In genomic region chr21:37368536-37369279, GRCh38 we compare ENCODE assay signal across 8 cellular contexts. TPM values are rescaled to one million over a fixed set of nuclear protein-coding genes. Genes with fewer than 3 reads are reported as not detected.
DNase-seq lines count a peak whose midpoint lies in the region; ATAC-seq, FAIRE-seq and TF ChIP-seq lines count a peak whose summit lies in the region.

No MANE protein-coding gene starts in this region.

- peaks cover 8% of the 10 kb centered on the region for H3K36me3 Mint-ChIP-seq in activated T-helper 1 cell treated with anti-CD3 and anti-CD28 coated beads, Interleukin-12 subunit alpha, Interleukin-12 subunit beta, Interleukin-2, Interleukin-4 antibody, amounts not matched to agents 30 ng/mL and 10 ng/mL and 1 ng/mL, durations not matched to agents 14 hours and 24 hours and 36 hours (ENCODE audit: low read depth)

- H3K9me3 ChIP-seq in A549 = no peaks in the 10 kb centered on the region
- no peaks in the 10 kb centered on the region for H3K9me3 ChIP-seq in iPS-18a (ENCODE audit: control insufficient read depth, low read depth, low read length)
- no peaks in the 10 kb centered on the region for H3K9me3 ChIP-seq in subcutaneous abdominal adipose tissue (ENCODE audit: control insufficient read depth in 5 of 5, low read length in 5 of 5)

- no peak for FAIRE-seq in A549 (lab: Jason Lieb, UNC)

- peak in 1 of 2 experiments; percentile 8; a peak in 1 of 6 replicates for ATAC-seq in A549
- ATAC-seq in HG03097 (IDR thresholded peaks at IDR 0.05; ENCODE audit: low FRiP score, unreplicated experiment) = no peak

- H3K4me1 ChIP-seq in A549 = peaks cover 38% of the 10 kb centered on the region
- peaks cover 32% of the 10 kb centered on the region for H3K4me1 ChIP-seq in iPS-18a (ENCODE audit: control insufficient read depth, low read depth, low read length)
- H3K4me1 ChIP-seq in subcutaneous abdominal adipose tissue (ENCODE audit: control insufficient read depth in 5 of 5, insufficient read depth in 5 of 5, low read length in 5 of 5) = peaks cover 0 to 50% (median 49%) of the 10 kb centered on the region in 5 donors

- peaks cover 64% of the 10 kb centered on the region for H3K4me1 Mint-ChIP-seq in activated T-helper 1 cell treated with anti-CD3 and anti-CD28 coated beads, Interleukin-12 subunit alpha, Interleukin-12 subunit beta, Interleukin-2, Interleukin-4 antibody, amounts not matched to agents 30 ng/mL and 10 ng/mL and 1 ng/mL, durations not matched to agents 14 hours and 24 hours and 36 hours (ENCODE audit: low read depth)

- no peaks in the 10 kb centered on the region for H3K9me3 Mint-ChIP-seq in activated T-helper 1 cell treated with anti-CD3 and anti-CD28 coated beads, Interleukin-12 subunit alpha, Interleukin-12 subunit beta, Interleukin-2, Interleukin-4 antibody, amounts not matched to agents 30 ng/mL and 10 ng/mL and 1 ng/mL, durations not matched to agents 14 hours and 24 hours and 36 hours

- WGBS in A549 (ENCODE audit: missing lambda C conversion rate) = 8% methylated on average over 9 of the region's 9 CpGs

- DNase-seq in A549 (ENCODE audit: low read depth in 1 of 2, low spot score in 1 of 2) (no peak), H7 (no peak), NCI-H1436 treated with DMSO at 0.1 percent for 48 hours (lab: John Stamatoyannopoulos, UW) (no peak), GOT3 (lab: John Stamatoyannopoulos, UW) (no peak)
- no peak for DNase-seq in activated T-helper 1 cell treated with anti-CD3 and anti-CD28 coated beads, Interleukin-12 subunit alpha, Interleukin-12 subunit beta, Interleukin-2, Interleukin-4 antibody, amounts not matched to agents 30 ng/mL and 10 ng/mL and 1 ng/mL, durations not matched to agents 14 hours and 24 hours and 36 hours (ENCODE audit: low spot score)

- TF ChIP-seq EP300 in A549 (IDR thresholded peaks at IDR 0.05) = no peak

- TF ChIP-seq CTCF in A549 (IDR thresholded peaks at IDR 0.05) = no peak

- peak overlapping the region; percentile 91 for H3K4me3 Mint-ChIP-seq in activated T-helper 1 cell treated with anti-CD3 and anti-CD28 coated beads, Interleukin-12 subunit alpha, Interleukin-12 subunit beta, Interleukin-2, Interleukin-4 antibody, amounts not matched to agents 30 ng/mL and 10 ng/mL and 1 ng/mL, durations not matched to agents 14 hours and 24 hours and 36 hours

- TF ChIP-seq RAD21 in A549 (conservative IDR thresholded peaks at IDR 0.05 in 1 of 2, IDR thresholded peaks at IDR 0.05 in 1 of 2) = no peak

- H3K36me3 ChIP-seq in H7 (replicated peaks; ENCODE audit: control insufficient read depth, insufficient read depth, low read length) (no peaks in the 10 kb centered on the region), iPS-18a (ENCODE audit: control insufficient read depth, low read depth, low read length) (no peaks in the 10 kb centered on the region), subcutaneous abdominal adipose tissue (ENCODE audit: control insufficient read depth in 5 of 5, insufficient read depth in 5 of 5, low read length in 5 of 5) (no peaks in the 10 kb centered on the region)

- H3K27me3 ChIP-seq in H7 (ENCODE audit: control insufficient read depth, insufficient read depth, low read length) (no peaks in the 10 kb centered on the region), iPS-18a (ENCODE audit: control insufficient read depth, insufficient read depth, low read length) (no peaks in the 10 kb centered on the region), subcutaneous abdominal adipose tissue (ENCODE audit: control insufficient read depth in 5 of 5, insufficient read depth in 4 of 5, low read length in 5 of 5) (no peaks in the 10 kb centered on the region)

- TF ChIP-seq POLR2A in A549 (IDR thresholded peaks at IDR 0.05; ENCODE audit: low read length) = no peak

- CTCF ChIA-PET in A549 (lab: Yijun Ruan, JAX) = no interaction called here

- intact Hi-C loops in activated T-helper 1 cell treated with anti-CD3 and anti-CD28 coated beads, Interleukin-12 subunit alpha, Interleukin-12 subunit beta, Interleukin-2, Interleukin-4 antibody, amounts not matched to agents 30 ng/mL and 10 ng/mL and 1 ng/mL, durations not matched to agents 14 hours and 24 hours and 36 hours (cut with micrococcal nuclease) = loop anchor here (5.0 kb wide), 3 partner anchors 381 to 1211 kb away; partner anchors contain the start of gene DOP1B

- H3K27me3 Mint-ChIP-seq in activated T-helper 1 cell treated with anti-CD3 and anti-CD28 coated beads, Interleukin-12 subunit alpha, Interleukin-12 subunit beta, Interleukin-2, Interleukin-4 antibody, amounts not matched to agents 30 ng/mL and 10 ng/mL and 1 ng/mL, durations not matched to agents 14 hours and 24 hours and 36 hours (ENCODE audit: insufficient read depth) = peaks cover 2% of the 10 kb centered on the region

- peak overlapping the region; percentile 91 for H3K4me2 ChIP-seq in A549

- H3K9ac ChIP-seq in iPS-18a (ENCODE audit: low read length) = peak overlapping the region; percentile 66
- peak overlapping the region; percentile 89 to 99 (median 91) for H3K9ac ChIP-seq in subcutaneous abdominal adipose tissue (ENCODE audit: low read length in 5 of 5)

- H3K4me3 ChIP-seq in A549 (peak overlapping the region; percentile 79), H7 (ENCODE audit: insufficient read depth, low read depth, low read length) (peak overlapping the region; percentile 92), iPS-18a (ENCODE audit: low read length) (peak overlapping the region; percentile 95), subcutaneous abdominal adipose tissue (ENCODE audit: low read depth in 1 of 5, low read length in 5 of 5) (peak overlapping the region; percentile 85 to 96 (median 88))

- POLR2A ChIA-PET in A549 (lab: Yijun Ruan, JAX) = interaction anchor here (0.9 to 1.7 kb wide), 2 partner anchors 101 to 195 kb away, joined by 4 to 5 read pairs; partner anchors contain the start of gene VPS26C

- H3K27ac ChIP-seq in A549 (peak overlapping the region; percentile 98 to 99), iPS-18a (ENCODE audit: low read length) (no peak overlapping the region), subcutaneous abdominal adipose tissue (ENCODE audit: low read depth, low read length) (peak overlapping the region; percentile 99)

- peak overlapping the region; percentile 83 for H3K27ac Mint-ChIP-seq in activated T-helper 1 cell treated with anti-CD3 and anti-CD28 coated beads, Interleukin-12 subunit alpha, Interleukin-12 subunit beta, Interleukin-2, Interleukin-4 antibody, amounts not matched to agents 30 ng/mL and 10 ng/mL and 1 ng/mL, durations not matched to agents 14 hours and 24 hours and 36 hours

TF ChIP-seq in A549, 52 proteins besides CTCF, POLR2A, EP300 and RAD21 (continues in another document):
- TF ChIP-seq HDAC2 (IDR thresholded peaks at IDR 0.05) (peak; percentile 86), FOSL2 (IDR thresholded peaks at IDR 0.05) (no peak), FOSL2 (CRISPR knock-in tag; IDR thresholded peaks at IDR 0.05) (peak; percentile 62), REST (IDR thresholded peaks at IDR 0.05) (peak; percentile 64), RFX5 (IDR thresholded peaks at IDR 0.05) (no peak), KDM1A (IDR thresholded peaks at IDR 0.05; ENCODE audit: low read depth) (peak; percentile 89; the same call in 1 of the 2 replicates), MAX (IDR thresholded peaks at IDR 0.05) (peak; percentile 30; the same call in 1 of the 2 replicates), ESRRA (IDR thresholded peaks at IDR 0.05; ENCODE audit: borderline replicate concordance, low read length) (peak; percentile 82)

RNA-seq across cellular contexts. Expression of gene DYRK1A, which starts 2.1 kb away (rescaled TPM):
- 29.4 and 33.5 TPM in 2 replicates for polyA plus RNA-seq in A549 (2011; rRNA removed)
- polyA plus RNA-seq in A549 (2012; cell fraction: cytosol; rRNA removed) = 10.4 and 15.9 TPM in 2 replicates
- 21.9 and 22.7 TPM in 2 replicates for polyA plus RNA-seq in A549 (2012; cell fraction: nucleus; rRNA removed)
- polyA plus RNA-seq in A549 (2017; fragmentation: RNase III; extraction: RNeasy Plus Mini Kit Qiagen cat#74134 plus additional on column Dnase treatment) = 11.6 to 13.6 TPM (median 12.7 TPM) in 3 replicates
- polyA minus RNA-seq in A549 (2011; rRNA and poly(A)+ RNA removed) = 91.7 and 108 TPM in 2 replicates
- 52.5 and 71.8 TPM in 2 replicates for total RNA-seq in H7 (2014; rRNA removed; shearing (Covaris generic))
- 66.5 and 68.1 TPM in 2 replicates for total RNA-seq in activated T-helper 1 cell treated with anti-CD3 and anti-CD28 coated beads, Interleukin-12 subunit alpha, Interleukin-12 subunit beta, Interleukin-2, Interleukin-4 antibody, amounts not matched to agents 30 ng/mL and 10 ng/mL and 1 ng/mL, durations not matched to agents 14 hours and 24 hours and 36 hours
